9 cellular contexts compared by ENCODE assay signal in the genomic region with DNA sequence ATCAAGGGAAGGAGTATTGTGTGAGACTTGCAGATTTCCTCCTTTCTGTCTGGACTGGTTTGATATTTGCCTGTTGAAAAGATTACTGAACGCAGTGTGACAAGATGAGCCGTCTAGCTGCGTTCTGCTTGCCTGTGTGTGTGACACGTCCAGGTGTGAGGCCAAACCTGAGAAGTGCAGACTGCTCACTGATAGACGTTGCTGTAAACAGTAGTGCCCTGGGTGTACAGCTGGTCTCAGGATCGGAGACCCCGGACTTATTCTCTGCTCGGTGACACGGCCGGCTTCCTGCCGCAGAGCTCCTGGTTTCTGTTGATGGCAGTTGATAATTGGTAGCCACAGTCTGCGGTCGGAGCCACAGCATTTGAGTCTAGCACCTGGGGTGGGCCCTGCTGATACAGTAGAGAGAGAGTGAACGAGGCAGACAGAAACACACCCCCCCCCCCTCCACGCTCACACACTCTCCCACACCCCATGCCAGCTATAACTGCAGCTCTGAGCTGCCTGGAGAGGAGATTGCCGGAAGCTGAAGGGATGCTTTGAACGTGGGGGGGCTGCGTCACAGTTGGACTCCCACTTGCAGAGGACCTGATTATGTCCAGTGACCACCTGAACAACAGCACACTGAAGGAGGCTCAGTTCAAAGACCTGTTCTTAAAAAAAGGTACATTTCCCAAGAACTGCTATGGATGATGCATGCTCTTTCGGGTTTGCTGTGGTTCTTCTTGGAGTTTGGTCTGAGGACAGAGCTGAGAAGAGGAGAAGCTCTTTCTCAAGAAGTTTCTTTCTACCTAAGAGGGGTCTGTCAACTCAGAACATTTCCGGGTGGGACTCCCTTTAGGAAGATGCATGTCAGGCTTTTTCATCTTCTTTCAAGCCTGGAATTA.
A peak's percentile ranks its signal among the peaks of the same experiment; 100 is the strongest.
DNase-seq lines count a peak whose midpoint lies in the region; ATAC-seq and TF ChIP-seq lines count a peak whose summit lies in the region.
"Had no signal": no experiment of that assay in that cellular context is flagged by ENCODE, and none has a peak within 500 bp of the region (broad histone marks: within the 10 kb centered on the region; RNA-seq: fewer than 3 reads in every experiment).

No MANE protein-coding gene starts in this region.

- no peak overlapping the region for H2BK5ac ChIP-seq in trophoblast cell (ENCODE audit: low read depth, low read length, poor library complexity)

- H3K4me2 ChIP-seq in trophoblast cell (ENCODE audit: low read length) = peak overlapping the region; percentile 6

- no peaks in the 10 kb centered on the region for H3K27me3 ChIP-seq in CD4-positive, CD25-positive, alpha-beta regulatory T cell (ENCODE audit: control insufficient read depth, insufficient read depth, low read length)
- H3K27me3 ChIP-seq in HUES6 (ENCODE audit: control insufficient read depth, insufficient read depth, low read length) (peaks cover 34% of the 10 kb centered on the region), trophoblast cell (ENCODE audit: insufficient read depth, low read length) (no peaks in the 10 kb centered on the region), upper lobe of right lung (no peaks in the 10 kb centered on the region)

- H3K27ac Mint-ChIP-seq in CD4-positive, CD25-positive, alpha-beta regulatory T cell = peak overlapping the region; percentile 87 to 94 (median 91)
- peak overlapping the region; percentile 32 for H3K27ac Mint-ChIP-seq in endothelial cell (ENCODE audit: unreplicated experiment)

- H3K23ac ChIP-seq in trophoblast cell (ENCODE audit: low read length) = no peak overlapping the region

- no CpG with 5 or more reads among the region's 20 CpGs for WGBS in trophoblast cell (ENCODE audit: extremely low coverage, insufficient coverage, insufficient read length)

- H2AFZ ChIP-seq in trophoblast cell (ENCODE audit: insufficient read depth, low read length, poor library complexity) = no peak overlapping the region

- H3K79me1 ChIP-seq in trophoblast cell (ENCODE audit: low read length) = no peaks in the 10 kb centered on the region

- H3K14ac ChIP-seq in trophoblast cell (ENCODE audit: low read length) = no peak overlapping the region

- no peaks in the 10 kb centered on the region for H3K79me2 ChIP-seq in trophoblast cell (ENCODE audit: control insufficient read depth, insufficient read depth, low read length, poor library complexity)

- peak overlapping the region; percentile 8 for H3K9ac ChIP-seq in HUES6 (ENCODE audit: low read length)
- no peak overlapping the region for H3K9ac ChIP-seq in trophoblast cell (ENCODE audit: low read length)

- no peaks in the 10 kb centered on the region for H3K27me3 Mint-ChIP-seq in CD4-positive, CD25-positive, alpha-beta regulatory T cell
- peaks cover 9% of the 10 kb centered on the region for H3K27me3 Mint-ChIP-seq in endothelial cell (ENCODE audit: unreplicated experiment)

- TF ChIP-seq CTCF in GM20000 (IDR thresholded peaks at IDR 0.05; ENCODE audit: extremely low read depth, missing control alignments) (no peak), endothelial cell (IDR thresholded peaks at IDR 0.05; ENCODE audit: unreplicated experiment) (no peak), upper lobe of right lung (IDR thresholded peaks at IDR 0.05) (no peak)

- peaks cover 0 to 2% (median 0%) of the 10 kb centered on the region in 7 donors for H3K9me3 Mint-ChIP-seq in CD4-positive, CD25-positive, alpha-beta regulatory T cell
- no peaks in the 10 kb centered on the region for H3K9me3 Mint-ChIP-seq in endothelial cell (ENCODE audit: unreplicated experiment)

- H3K4me3 ChIP-seq in CD4-positive, CD25-positive, alpha-beta regulatory T cell (ENCODE audit: low read depth, low read length) = peak overlapping the region; percentile 70
- H3K4me3 ChIP-seq in HUES6 (ENCODE audit: low read depth, low read length) = peak overlapping the region; percentile 29; the same call in 1 of the 2 replicates
- H3K4me3 ChIP-seq in trophoblast cell (ENCODE audit: low read depth, low read length) = no peak overlapping the region
- H3K4me3 ChIP-seq in upper lobe of right lung = peak overlapping the region; percentile 39

- no peaks in the 10 kb centered on the region for H3K9me3 ChIP-seq in CD4-positive, CD25-positive, alpha-beta regulatory T cell (ENCODE audit: control insufficient read depth in 2 of 2, low read length in 2 of 2)
- H3K9me3 ChIP-seq in HUES6 (ENCODE audit: control insufficient read depth, insufficient read depth, low read depth, low read length) = no peaks in the 10 kb centered on the region
- no peaks in the 10 kb centered on the region for H3K9me3 ChIP-seq in trophoblast cell (ENCODE audit: insufficient read depth, low read depth, low read length)
- no peaks in the 10 kb centered on the region for H3K9me3 ChIP-seq in upper lobe of right lung

- no peak overlapping the region for H2BK120ac ChIP-seq in trophoblast cell (ENCODE audit: insufficient read depth, low read length, poor library complexity)

- H4K12ac ChIP-seq in trophoblast cell (ENCODE audit: low read depth, low read length) = no peak overlapping the region

- H3K27ac ChIP-seq in CD4-positive, CD25-positive, alpha-beta regulatory T cell (ENCODE audit: insufficient read depth, low read length, poor library complexity, severe bottlenecking) = peak overlapping the region; percentile 60
- H3K27ac ChIP-seq in HUES6 (ENCODE audit: low read depth, low read length) = no peak overlapping the region
- H3K27ac ChIP-seq in trophoblast cell (ENCODE audit: low read depth, low read length) = no peak overlapping the region
- no peak overlapping the region for H3K27ac ChIP-seq in upper lobe of right lung

- no peak overlapping the region for H2AK5ac ChIP-seq in trophoblast cell (ENCODE audit: low read length)

- H4K91ac ChIP-seq in trophoblast cell (ENCODE audit: low read depth, low read length) = no peak overlapping the region

- peaks cover 57 to 95% (median 75%) of the 10 kb centered on the region in 4 donors for H3K4me1 Mint-ChIP-seq in CD4-positive, CD25-positive, alpha-beta regulatory T cell
- peaks cover 28% of the 10 kb centered on the region for H3K4me1 Mint-ChIP-seq in endothelial cell (ENCODE audit: unreplicated experiment)

- H4K8ac ChIP-seq in trophoblast cell (ENCODE audit: low read depth, low read length) = no peak overlapping the region

- intact Hi-C loops in upper lobe of right lung (cut with DNase I) = no loop called here

- DNase-seq in CD4-positive, CD25-positive, alpha-beta regulatory T cell = peak; percentile 67 to 93 (median 74)
- DNase-seq in GM20000 (ENCODE audit: low spot score) (peak; percentile 71), endothelial cell (ENCODE audit: low spot score) (no peak), trophoblast cell (no peak), upper lobe of right lung (no peak), NCI-H1092 (lab: John Stamatoyannopoulos, UW) (no peak)
- peak; percentile 72 to 79 for DNase-seq in activated CD4-positive, alpha-beta T cell treated with anti-CD3 and anti-CD28 coated beads, Interleukin-2, amount 50 U/mL, for 48 hours

- peak overlapping the region; percentile 82 to 90 (median 86) for H3K4me3 Mint-ChIP-seq in CD4-positive, CD25-positive, alpha-beta regulatory T cell
- no peak overlapping the region for H3K4me3 Mint-ChIP-seq in endothelial cell (ENCODE audit: unreplicated experiment)

- no peaks in the 10 kb centered on the region for H3K36me3 Mint-ChIP-seq in CD4-positive, CD25-positive, alpha-beta regulatory T cell
- H3K36me3 Mint-ChIP-seq in endothelial cell (ENCODE audit: low read depth, unreplicated experiment) = peaks cover 8% of the 10 kb centered on the region

- H3K4me1 ChIP-seq in CD4-positive, CD25-positive, alpha-beta regulatory T cell (ENCODE audit: control insufficient read depth, insufficient read depth, low read length, poor library complexity, severe bottlenecking) = peaks cover 87% of the 10 kb centered on the region
- H3K4me1 ChIP-seq in HUES6 (ENCODE audit: control insufficient read depth, insufficient read depth, low read length) (peaks cover 19% of the 10 kb centered on the region), trophoblast cell (ENCODE audit: control insufficient read depth in 1 of 2, insufficient read depth in 2 of 2, low read length in 2 of 2) (peaks cover 4 to 9% of the 10 kb centered on the region in 2 experiments), upper lobe of right lung (peaks cover 24% of the 10 kb centered on the region)

- H3K18ac ChIP-seq in trophoblast cell (ENCODE audit: low read length) = no peak overlapping the region

- no peaks in the 10 kb centered on the region for H3K36me3 ChIP-seq in CD4-positive, CD25-positive, alpha-beta regulatory T cell (ENCODE audit: control insufficient read depth, insufficient read depth, low read length)
- no peaks in the 10 kb centered on the region for H3K36me3 ChIP-seq in HUES6 (ENCODE audit: control insufficient read depth, insufficient read depth, low read length)
- H3K36me3 ChIP-seq in trophoblast cell (ENCODE audit: control insufficient read depth in 1 of 2, insufficient read depth in 2 of 2, low read length in 2 of 2) = no peaks in the 10 kb centered on the region
- no peaks in the 10 kb centered on the region for H3K36me3 ChIP-seq in upper lobe of right lung

- H3K4ac ChIP-seq in trophoblast cell (ENCODE audit: low read depth, low read length) = no peak overlapping the region

- ATAC-seq in CD4-positive, CD25-positive, alpha-beta regulatory T cell (ENCODE audit: low read depth in 2 of 2) = peak; percentile 65 to 69
- ATAC-seq in upper lobe of right lung = peak; percentile 4
- ATAC-seq: HCT116 had no signal

- H2BK12ac ChIP-seq in trophoblast cell (ENCODE audit: low read length) = no peak overlapping the region

Comparison
In these comparisons a context has a peak if more than half of its experiments do, and no peak if none do; other contexts are left out.
1. DNase-seq: peak in CD4-positive, CD25-positive, alpha-beta regulatory T cell (3 of 3), GM20000 (single experiment) and activated CD4-positive, alpha-beta T cell treated with anti-CD3 and anti-CD28 coated beads, Interleukin-2, amount 50 U/mL, for 48 hours (2 of 2); none in endothelial cell (single experiment), trophoblast cell (0 of 2), upper lobe of right lung (single experiment) and NCI-H1092 (single experiment).